In genomic region chr10:101043356-101043707, GRCh38 we compare ENCODE assay signal across 8 cellular contexts. TPM values are rescaled to one million over a fixed set of nuclear protein-coding genes. Genes with fewer than 3 reads are reported as not detected.
A peak's percentile ranks its signal among the peaks of the same experiment; 100 is the strongest.
DNase-seq lines count a peak whose midpoint lies in the region; ATAC-seq and TF ChIP-seq lines count a peak whose summit lies in the region.

No MANE protein-coding gene starts in this region.

- peak overlapping the region; percentile 26 for H2AFZ ChIP-seq in HCT116 (ENCODE audit: low read depth, low read length, poor library complexity, severe bottlenecking)

- peak overlapping the region; percentile 55 to 59 for H3K4me3 ChIP-seq in HCT116 (replicated peaks in 1 of 2; ENCODE audit: low read depth in 1 of 2, low read length in 2 of 2)
- H3K4me3 ChIP-seq in esophagus squamous epithelium: peak overlapping the region; percentile 35 to 61 (median 55)
- H3K4me3 ChIP-seq in skeletal muscle cell (ENCODE audit: low read depth, low read length): peak overlapping the region; percentile 55

- TF ChIP-seq POLR2A in HCT116 (IDR thresholded peaks at IDR 0.05; ENCODE audit: borderline replicate concordance, extremely low read depth, insufficient read depth, insufficient read length): no peak
- TF ChIP-seq POLR2A in esophagus squamous epithelium (IDR thresholded peaks at IDR 0.05): no peak

- BruUV-seq in HCT116 (replicated peaks; lab: Mats Ljungman, UMichigan): no TSS peak

- peak; percentile 4 for ATAC-seq in HCT116
- ATAC-seq in GM18498 (IDR thresholded peaks at IDR 0.05; ENCODE audit: unreplicated experiment): no peak

- RAD21 ChIA-PET in HCT116 (lab: Charles Lee; ENCODE audit: low non-redundant PET in 1 of 2, low total read pairs in 2 of 2, uncharacterized antibody in 2 of 2, unreplicated experiment in 2 of 2): interaction anchor here (0.5 to 3.3 kb wide), 6 partner anchors 15 to 893 kb away, joined by 4 to 23 read pairs (median 6); no protein-coding TSS in a partner anchor

- H3K27ac ChIP-seq in HCT116 (ENCODE audit: low read depth, low read length) (peak overlapping the region; percentile 84), RWPE1 (peak overlapping the region; percentile 96), esophagus squamous epithelium (peak overlapping the region; percentile 84 to 93 (median 88))

- POLR2A ChIA-PET in HCT116 (lab: Charles Lee) (interaction anchor here (1.1 to 2.5 kb wide), 12 partner anchors 9 to 99 kb away, joined by 4 to 33 read pairs (median 6); partner anchors contain the start of genes KAZALD1, PDZD7 and SFXN3), RWPE1 (lab: Yijun Ruan, JAX; ENCODE audit: low non-redundant PET) (interaction anchor here (0.7 to 2.3 kb wide), 7 partner anchors 9 to 99 kb away, joined by 3 to 11 read pairs (median 4); partner anchors contain the start of gene KAZALD1)

- peak overlapping the region; percentile 82 for H3K4me2 ChIP-seq in HCT116 (ENCODE audit: low read length)

- H3K27me3 ChIP-seq in HCT116 (ENCODE audit: insufficient read depth, low read length) (no peaks in the 10 kb centered on the region), esophagus squamous epithelium (peaks cover 0 to 31% (median 11%) of the 10 kb centered on the region in 4 donors)

- H3K79me2 ChIP-seq in HCT116 (ENCODE audit: insufficient read depth, low read length): peaks cover 15% of the 10 kb centered on the region; the same call in 1 of the 2 replicates

- intact Hi-C loops in HCT116 (cut with micrococcal nuclease): loop anchor here (2.0 kb wide), 1 partner anchor 17 kb away; the partner anchor contains the start of gene KAZALD1
- intact Hi-C loops in esophagus squamous epithelium (cut with DNase I): no loop called here

- no peak for TF ChIP-seq RAD21 in HCT116 (IDR thresholded peaks at IDR 0.05; ENCODE audit: low read depth)

- TF ChIP-seq CTCF in HCT116 (IDR thresholded peaks at IDR 0.05 in 2 of 3, conservative IDR thresholded peaks at IDR 0.05 in 1 of 3; ENCODE audit: borderline replicate concordance in 1 of 3, insufficient read depth in 1 of 3, low read depth in 2 of 3, low read length in 2 of 3) (no peak), RWPE1 (conservative IDR thresholded peaks at IDR 0.05; ENCODE audit: low read depth) (no peak), esophagus squamous epithelium (IDR thresholded peaks at IDR 0.05) (no peak)

- H3K36me3 ChIP-seq in HCT116 (ENCODE audit: control insufficient read depth in 1 of 2, insufficient read depth in 2 of 2, low read length in 2 of 2) (peaks cover 0 to 5% of the 10 kb centered on the region in 2 experiments; a peak in 1 of 4 replicates), esophagus squamous epithelium (peaks cover 0 to 21% (median 5%) of the 10 kb centered on the region in 3 donors)

- no peaks in the 10 kb centered on the region for H4K20me1 ChIP-seq in HCT116 (ENCODE audit: insufficient read depth)

- 11 to 21% methylated on average over 3 of the region's 3 CpGs for WGBS in esophagus squamous epithelium, 2 donors

- H3K9me3 ChIP-seq in HCT116 (ENCODE audit: control insufficient read depth in 1 of 2, insufficient read depth in 1 of 2, low read depth in 1 of 2, low read length in 2 of 2) (no peaks in the 10 kb centered on the region), esophagus squamous epithelium (no peaks in the 10 kb centered on the region)

- DNase-seq in HCT116 (ENCODE audit: low read depth, low spot score) (no peak), RWPE1 (ENCODE audit: low spot score) (no peak), esophagus squamous epithelium (lab: John Stamatoyannopoulos, UW) (no peak), skeletal muscle cell (ENCODE audit: low read depth) (no peak), NCI-H345 treated with DMSO at 0.1 percent for 48 hours (lab: John Stamatoyannopoulos, UW; ENCODE audit: unreplicated experiment) (no peak), glomerular visceral epithelial cell (ENCODE audit: extremely low spot score) (no peak), SIG-M5 (lab: John Stamatoyannopoulos, UW) (no peak)

- H3K4me1 ChIP-seq in HCT116 (ENCODE audit: control insufficient read depth in 1 of 2, insufficient read depth in 2 of 2, low read length in 2 of 2) (peaks cover 26 to 33% of the 10 kb centered on the region in 2 experiments), esophagus squamous epithelium (peaks cover 10 to 43% (median 19%) of the 10 kb centered on the region in 3 donors)

- CTCF ChIA-PET in HCT116 (lab: Charles Lee): interaction anchor here (0.9 to 5.4 kb wide), 17 partner anchors 9 to 797 kb away, joined by 3 to 118 read pairs (median 12); partner anchors contain the start of genes KAZALD1, PDZD7 and SFXN3
- CTCF ChIA-PET in RWPE1 (lab: Yijun Ruan, JAX): interaction anchor here (0.5 to 5.3 kb wide), 12 partner anchors 8 to 608 kb away, joined by 3 to 32 read pairs (median 4); no protein-coding TSS in a partner anchor

- no peaks in the 10 kb centered on the region for H3K9me2 ChIP-seq in HCT116 (ENCODE audit: insufficient read depth)

- H3K9ac ChIP-seq in HCT116 (ENCODE audit: low read length): peak overlapping the region; percentile 77

TF ChIP-seq in HCT116, 20 proteins besides CTCF, POLR2A, EP300 and RAD21:
- TF ChIP-seq EGR1 (IDR thresholded peaks at IDR 0.05; ENCODE audit: low read depth): no peak
- TF ChIP-seq POLR2AphosphoS5 (IDR thresholded peaks at IDR 0.05; ENCODE audit: low read depth, low read length): no peak
- TF ChIP-seq ZFX (IDR thresholded peaks at IDR 0.05): 0 out of 2 replicates have a peak, but pooled peaks have one; percentile 22
- no peak for TF ChIP-seq FOSL1 (IDR thresholded peaks at IDR 0.05; ENCODE audit: low read depth)
- TF ChIP-seq TCF7L2 (IDR thresholded peaks at IDR 0.05; ENCODE audit: borderline replicate concordance, extremely low read depth, insufficient read depth, insufficient read length): no peak

RNA-seq across cellular contexts. Expression of gene SFXN3, which starts 12.3 kb away (rescaled TPM):
- total RNA-seq in HCT116 (2021; ENCODE audit: unreplicated experiment) (52.5 TPM), esophagus squamous epithelium (10 to 100 TPM in 2 of 4 donors, 1 to 10 TPM in 2; 3.9 to 30.7 (median 9.4) TPM)
- 54.6 and 59.3 TPM in 2 replicates for polyA plus RNA-seq in HCT116 (2012)

RNA-seq across cellular contexts. Expression of gene PDZD7, which starts 12.4 kb away (rescaled TPM):
- 6.1 TPM for total RNA-seq in HCT116 (2021; ENCODE audit: unreplicated experiment)
- polyA plus RNA-seq in HCT116 (2012): 4.8 and 6.1 TPM in 2 replicates
- total RNA-seq in esophagus squamous epithelium: under 1 TPM in 3 of 4 donors, not detected in 1; 0.19 to 0.29 (median 0.26) TPM

RNA-seq across cellular contexts. Expression of gene KAZALD1, which starts 18.5 kb away (rescaled TPM):
- total RNA-seq in HCT116 (2021; ENCODE audit: unreplicated experiment) (16.0 TPM), esophagus squamous epithelium (1 to 10 TPM in 2 of 4 donors, under 1 TPM in 1, not detected in 1; 0.47 to 1.4 (median 1.1) TPM)
- polyA plus RNA-seq in HCT116 (2012): 8.1 and 9.4 TPM in 2 replicates

RNA-seq across cellular contexts. Expression of gene LZTS2, which starts 43.7 kb away (rescaled TPM):
- total RNA-seq in HCT116 (2021; ENCODE audit: unreplicated experiment) (93.0 TPM), esophagus squamous epithelium (10 to 100 TPM; 26.7 to 55.2 (median 41.4) TPM)
- 75.6 and 78.8 TPM in 2 replicates for polyA plus RNA-seq in HCT116 (2012)

RNA-seq across cellular contexts. Expression of gene TWNK, which starts 56.0 kb away (rescaled TPM):
- 42.1 TPM for total RNA-seq in HCT116 (2021; ENCODE audit: unreplicated experiment)
- polyA plus RNA-seq in HCT116 (2012): 39.7 and 42.4 TPM in 2 replicates
- total RNA-seq in esophagus squamous epithelium: 10 to 100 TPM in 1 of 4 donors, 1 to 10 TPM in 3; 5.0 to 13.9 (median 6.5) TPM
